1 cellular context compared by ENCODE assay signal in the genomic region with DNA sequence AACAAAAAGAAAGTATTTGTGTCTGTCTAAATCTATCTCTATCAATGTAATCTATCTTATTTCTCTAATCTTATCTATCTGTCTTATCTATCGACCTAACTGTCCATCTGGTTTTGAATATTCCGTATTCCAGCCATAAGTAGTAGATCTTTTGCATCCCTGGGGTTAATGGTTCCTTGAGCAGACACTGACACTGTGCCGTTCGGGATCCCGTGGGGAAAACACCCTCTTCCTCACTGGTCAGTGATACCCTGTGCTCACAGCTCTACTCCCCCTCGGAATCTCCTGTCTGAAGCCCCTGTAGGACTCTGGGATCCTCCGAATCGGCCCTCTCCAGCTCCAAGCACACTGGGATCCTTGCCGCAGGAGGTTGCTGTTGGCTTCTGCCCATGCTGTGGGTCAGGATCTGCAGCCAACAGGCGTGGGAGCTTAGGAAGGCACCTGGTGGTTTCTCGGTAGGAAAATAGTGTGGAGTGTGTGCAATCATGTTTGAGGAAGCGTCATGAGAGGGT.
TF ChIP-seq lines count a peak whose summit lies in the region.

No MANE protein-coding gene starts in this region.

TF ChIP-seq in GM23338, 12 proteins besides CTCF, POLR2A, EP300 and RAD21 (continued from another document):
- TF ChIP-seq, protein P1, sequence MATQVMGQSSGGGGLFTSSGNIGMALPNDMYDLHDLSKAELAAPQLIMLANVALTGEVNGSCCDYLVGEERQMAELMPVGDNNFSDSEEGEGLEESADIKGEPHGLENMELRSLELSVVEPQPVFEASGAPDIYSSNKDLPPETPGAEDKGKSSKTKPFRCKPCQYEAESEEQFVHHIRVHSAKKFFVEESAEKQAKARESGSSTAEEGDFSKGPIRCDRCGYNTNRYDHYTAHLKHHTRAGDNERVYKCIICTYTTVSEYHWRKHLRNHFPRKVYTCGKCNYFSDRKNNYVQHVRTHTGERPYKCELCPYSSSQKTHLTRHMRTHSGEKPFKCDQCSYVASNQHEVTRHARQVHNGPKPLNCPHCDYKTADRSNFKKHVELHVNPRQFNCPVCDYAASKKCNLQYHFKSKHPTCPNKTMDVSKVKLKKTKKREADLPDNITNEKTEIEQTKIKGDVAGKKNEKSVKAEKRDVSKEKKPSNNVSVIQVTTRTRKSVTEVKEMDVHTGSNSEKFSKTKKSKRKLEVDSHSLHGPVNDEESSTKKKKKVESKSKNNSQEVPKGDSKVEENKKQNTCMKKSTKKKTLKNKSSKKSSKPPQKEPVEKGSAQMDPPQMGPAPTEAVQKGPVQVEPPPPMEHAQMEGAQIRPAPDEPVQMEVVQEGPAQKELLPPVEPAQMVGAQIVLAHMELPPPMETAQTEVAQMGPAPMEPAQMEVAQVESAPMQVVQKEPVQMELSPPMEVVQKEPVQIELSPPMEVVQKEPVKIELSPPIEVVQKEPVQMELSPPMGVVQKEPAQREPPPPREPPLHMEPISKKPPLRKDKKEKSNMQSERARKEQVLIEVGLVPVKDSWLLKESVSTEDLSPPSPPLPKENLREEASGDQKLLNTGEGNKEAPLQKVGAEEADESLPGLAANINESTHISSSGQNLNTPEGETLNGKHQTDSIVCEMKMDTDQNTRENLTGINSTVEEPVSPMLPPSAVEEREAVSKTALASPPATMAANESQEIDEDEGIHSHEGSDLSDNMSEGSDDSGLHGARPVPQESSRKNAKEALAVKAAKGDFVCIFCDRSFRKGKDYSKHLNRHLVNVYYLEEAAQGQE (IDR thresholded peaks at IDR 0.05; ENCODE audit: unreplicated experiment), result no peak
- TF ChIP-seq CREB1 (CRISPR knock-in tag; IDR thresholded peaks at IDR 0.05; ENCODE audit: low read depth), result no peak
- TF ChIP-seq STAT1 (IDR thresholded peaks at IDR 0.05; ENCODE audit: unreplicated experiment), result no peak
- TF ChIP-seq, protein P2, sequence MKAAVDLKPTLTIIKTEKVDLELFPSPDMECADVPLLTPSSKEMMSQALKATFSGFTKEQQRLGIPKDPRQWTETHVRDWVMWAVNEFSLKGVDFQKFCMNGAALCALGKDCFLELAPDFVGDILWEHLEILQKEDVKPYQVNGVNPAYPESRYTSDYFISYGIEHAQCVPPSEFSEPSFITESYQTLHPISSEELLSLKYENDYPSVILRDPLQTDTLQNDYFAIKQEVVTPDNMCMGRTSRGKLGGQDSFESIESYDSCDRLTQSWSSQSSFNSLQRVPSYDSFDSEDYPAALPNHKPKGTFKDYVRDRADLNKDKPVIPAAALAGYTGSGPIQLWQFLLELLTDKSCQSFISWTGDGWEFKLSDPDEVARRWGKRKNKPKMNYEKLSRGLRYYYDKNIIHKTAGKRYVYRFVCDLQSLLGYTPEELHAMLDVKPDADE (IDR thresholded peaks at IDR 0.05), result no peak
- no peak for TF ChIP-seq EZH2phosphoT487 (IDR thresholded peaks at IDR 0.05; ENCODE audit: unreplicated experiment)
- TF ChIP-seq ZNF114 (CRISPR knock-in tag; IDR thresholded peaks at IDR 0.05), result no peak
- no peak for TF ChIP-seq ZNF331 (CRISPR knock-in tag; IDR thresholded peaks at IDR 0.05; ENCODE audit: low read depth)
- no peak for TF ChIP-seq POLR2AphosphoS5 (IDR thresholded peaks at IDR 0.05; ENCODE audit: low read depth)
- no peak for TF ChIP-seq JUNB (IDR thresholded peaks at IDR 0.05; ENCODE audit: unreplicated experiment)
- TF ChIP-seq, protein P3, sequence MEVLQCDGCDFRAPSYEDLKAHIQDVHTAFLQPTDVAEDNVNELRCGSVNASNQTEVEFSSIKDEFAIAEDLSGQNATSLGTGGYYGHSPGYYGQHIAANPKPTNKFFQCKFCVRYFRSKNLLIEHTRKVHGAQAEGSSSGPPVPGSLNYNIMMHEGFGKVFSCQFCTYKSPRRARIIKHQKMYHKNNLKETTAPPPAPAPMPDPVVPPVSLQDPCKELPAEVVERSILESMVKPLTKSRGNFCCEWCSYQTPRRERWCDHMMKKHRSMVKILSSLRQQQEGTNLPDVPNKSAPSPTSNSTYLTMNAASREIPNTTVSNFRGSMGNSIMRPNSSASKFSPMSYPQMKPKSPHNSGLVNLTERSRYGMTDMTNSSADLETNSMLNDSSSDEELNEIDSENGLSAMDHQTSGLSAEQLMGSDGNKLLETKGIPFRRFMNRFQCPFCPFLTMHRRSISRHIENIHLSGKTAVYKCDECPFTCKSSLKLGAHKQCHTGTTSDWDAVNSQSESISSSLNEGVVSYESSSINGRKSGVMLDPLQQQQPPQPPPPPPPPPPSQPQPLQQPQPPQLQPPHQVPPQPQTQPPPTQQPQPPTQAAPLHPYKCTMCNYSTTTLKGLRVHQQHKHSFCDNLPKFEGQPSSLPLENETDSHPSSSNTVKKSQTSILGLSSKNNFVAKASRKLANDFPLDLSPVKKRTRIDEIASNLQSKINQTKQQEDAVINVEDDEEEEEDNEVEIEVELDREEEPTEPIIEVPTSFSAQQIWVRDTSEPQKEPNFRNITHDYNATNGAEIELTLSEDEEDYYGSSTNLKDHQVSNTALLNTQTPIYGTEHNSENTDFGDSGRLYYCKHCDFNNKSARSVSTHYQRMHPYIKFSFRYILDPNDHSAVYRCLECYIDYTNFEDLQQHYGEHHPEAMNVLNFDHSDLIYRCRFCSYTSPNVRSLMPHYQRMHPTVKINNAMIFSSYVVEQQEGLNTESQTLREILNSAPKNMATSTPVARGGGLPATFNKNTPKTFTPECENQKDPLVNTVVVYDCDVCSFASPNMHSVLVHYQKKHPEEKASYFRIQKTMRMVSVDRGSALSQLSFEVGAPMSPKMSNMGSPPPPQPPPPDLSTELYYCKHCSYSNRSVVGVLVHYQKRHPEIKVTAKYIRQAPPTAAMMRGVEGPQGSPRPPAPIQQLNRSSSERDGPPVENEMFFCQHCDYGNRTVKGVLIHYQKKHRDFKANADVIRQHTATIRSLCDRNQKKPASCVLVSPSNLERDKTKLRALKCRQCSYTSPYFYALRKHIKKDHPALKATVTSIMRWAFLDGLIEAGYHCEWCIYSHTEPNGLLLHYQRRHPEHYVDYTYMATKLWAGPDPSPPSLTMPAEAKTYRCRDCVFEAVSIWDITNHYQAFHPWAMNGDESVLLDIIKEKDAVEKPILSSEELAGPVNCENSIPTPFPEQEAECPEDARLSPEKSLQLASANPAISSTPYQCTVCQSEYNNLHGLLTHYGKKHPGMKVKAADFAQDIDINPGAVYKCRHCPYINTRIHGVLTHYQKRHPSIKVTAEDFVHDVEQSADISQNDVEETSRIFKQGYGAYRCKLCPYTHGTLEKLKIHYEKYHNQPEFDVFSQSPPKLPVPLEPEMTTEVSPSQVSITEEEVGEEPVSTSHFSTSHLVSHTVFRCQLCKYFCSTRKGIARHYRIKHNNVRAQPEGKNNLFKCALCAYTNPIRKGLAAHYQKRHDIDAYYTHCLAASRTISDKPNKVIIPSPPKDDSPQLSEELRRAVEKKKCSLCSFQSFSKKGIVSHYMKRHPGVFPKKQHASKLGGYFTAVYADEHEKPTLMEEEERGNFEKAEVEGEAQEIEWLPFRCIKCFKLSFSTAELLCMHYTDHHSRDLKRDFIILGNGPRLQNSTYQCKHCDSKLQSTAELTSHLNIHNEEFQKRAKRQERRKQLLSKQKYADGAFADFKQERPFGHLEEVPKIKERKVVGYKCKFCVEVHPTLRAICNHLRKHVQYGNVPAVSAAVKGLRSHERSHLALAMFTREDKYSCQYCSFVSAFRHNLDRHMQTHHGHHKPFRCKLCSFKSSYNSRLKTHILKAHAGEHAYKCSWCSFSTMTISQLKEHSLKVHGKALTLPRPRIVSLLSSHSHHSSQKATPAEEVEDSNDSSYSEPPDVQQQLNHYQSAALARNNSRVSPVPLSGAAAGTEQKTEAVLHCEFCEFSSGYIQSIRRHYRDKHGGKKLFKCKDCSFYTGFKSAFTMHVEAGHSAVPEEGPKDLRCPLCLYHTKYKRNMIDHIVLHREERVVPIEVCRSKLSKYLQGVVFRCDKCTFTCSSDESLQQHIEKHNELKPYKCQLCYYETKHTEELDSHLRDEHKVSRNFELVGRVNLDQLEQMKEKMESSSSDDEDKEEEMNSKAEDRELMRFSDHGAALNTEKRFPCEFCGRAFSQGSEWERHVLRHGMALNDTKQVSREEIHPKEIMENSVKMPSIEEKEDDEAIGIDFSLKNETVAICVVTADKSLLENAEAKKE (CRISPR knock-in tag; IDR thresholded peaks at IDR 0.05), result no peak
- no peak for TF ChIP-seq EZH2 (IDR thresholded peaks at IDR 0.05; ENCODE audit: low read depth, unreplicated experiment)
